ENCODE assay signal across 1 cellular context in genomic region chr6:34696739-34697543, GRCh38.
TF ChIP-seq lines count a peak whose summit lies in the region.

Gene ILRUN (minus strand): TSS chr6:34696767. CDS start chr6:34696603, 164 bp downstream.

TF ChIP-seq in HepG2, 621 proteins besides CTCF, POLR2A, EP300 and RAD21 (continued from another document and continues in another):
- TF ChIP-seq, protein P1, sequence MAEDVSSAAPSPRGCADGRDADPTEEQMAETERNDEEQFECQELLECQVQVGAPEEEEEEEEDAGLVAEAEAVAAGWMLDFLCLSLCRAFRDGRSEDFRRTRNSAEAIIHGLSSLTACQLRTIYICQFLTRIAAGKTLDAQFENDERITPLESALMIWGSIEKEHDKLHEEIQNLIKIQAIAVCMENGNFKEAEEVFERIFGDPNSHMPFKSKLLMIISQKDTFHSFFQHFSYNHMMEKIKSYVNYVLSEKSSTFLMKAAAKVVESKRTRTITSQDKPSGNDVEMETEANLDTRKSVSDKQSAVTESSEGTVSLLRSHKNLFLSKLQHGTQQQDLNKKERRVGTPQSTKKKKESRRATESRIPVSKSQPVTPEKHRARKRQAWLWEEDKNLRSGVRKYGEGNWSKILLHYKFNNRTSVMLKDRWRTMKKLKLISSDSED (CRISPR knock-in tag; IDR thresholded peaks at IDR 0.05) = no peak
- TF ChIP-seq ZBTB1 (CRISPR knock-in tag; IDR thresholded peaks at IDR 0.05; ENCODE audit: borderline replicate concordance) = no peak
- no peak for TF ChIP-seq ZSCAN30 (CRISPR knock-in tag; IDR thresholded peaks at IDR 0.05)
- TF ChIP-seq ZNF850 (CRISPR knock-in tag; conservative IDR thresholded peaks at IDR 0.05) = no peak
- no peak for TF ChIP-seq SRF (IDR thresholded peaks at IDR 0.05; ENCODE audit: low read depth, low read length)
- peak; percentile 80 for TF ChIP-seq ZNF501 (CRISPR knock-in tag; IDR thresholded peaks at IDR 0.05)
- no peak for TF ChIP-seq CC2D1A (CRISPR knock-in tag; IDR thresholded peaks at IDR 0.05)
- no peak for TF ChIP-seq FOXM1 (CRISPR knock-in tag; IDR thresholded peaks at IDR 0.05)
- TF ChIP-seq ELF1 (CRISPR knock-in tag; IDR thresholded peaks at IDR 0.05) = peak; percentile 77
- TF ChIP-seq CEBPG (CRISPR knock-in tag; IDR thresholded peaks at IDR 0.05) = peak; percentile 41; the same call in 1 of the 2 replicates
- no peak for TF ChIP-seq ZNF121 (CRISPR knock-in tag; IDR thresholded peaks at IDR 0.05)
- no peak; the same call in 1 of the 2 replicates for TF ChIP-seq TGIF2 (CRISPR knock-in tag; IDR thresholded peaks at IDR 0.05)
- TF ChIP-seq ZNF234 (CRISPR knock-in tag; conservative IDR thresholded peaks at IDR 0.05) = no peak
- no peak for TF ChIP-seq ZNF598 (CRISPR knock-in tag; IDR thresholded peaks at IDR 0.05; ENCODE audit: borderline replicate concordance)
- peak; percentile 89 for TF ChIP-seq SPEN (CRISPR knock-in tag; IDR thresholded peaks at IDR 0.05; ENCODE audit: low read depth)
- TF ChIP-seq ZNF20 (CRISPR knock-in tag; IDR thresholded peaks at IDR 0.05) = no peak
- TF ChIP-seq ZBTB46 (CRISPR knock-in tag; IDR thresholded peaks at IDR 0.05; ENCODE audit: borderline replicate concordance) = no peak
- TF ChIP-seq CHCHD3 (CRISPR knock-in tag; IDR thresholded peaks at IDR 0.05) = no peak
- TF ChIP-seq ZNF773 (CRISPR knock-in tag; IDR thresholded peaks at IDR 0.05; ENCODE audit: borderline replicate concordance) = no peak
- TF ChIP-seq HMG20A (CRISPR knock-in tag; IDR thresholded peaks at IDR 0.05; ENCODE audit: borderline replicate concordance) = peak; percentile 39; the same call in 1 of the 2 replicates
- TF ChIP-seq ZNF883 (CRISPR knock-in tag; IDR thresholded peaks at IDR 0.05; ENCODE audit: not compliant biosample characterization) = no peak
- TF ChIP-seq ZBTB44 (CRISPR knock-in tag; IDR thresholded peaks at IDR 0.05) = no peak; the same call in 1 of the 2 replicates
- TF ChIP-seq ZSCAN20 (CRISPR knock-in tag; IDR thresholded peaks at IDR 0.05; ENCODE audit: borderline replicate concordance) = no peak
- peak; percentile 92 for TF ChIP-seq HNRNPLL (IDR thresholded peaks at IDR 0.05; ENCODE audit: low read depth, low read length, poor library complexity, severe bottlenecking)
- no peak for TF ChIP-seq CBFB (CRISPR knock-in tag; IDR thresholded peaks at IDR 0.05)
- TF ChIP-seq NR2F1 (CRISPR knock-in tag; IDR thresholded peaks at IDR 0.05) = 0 out of 4 replicates have a peak, but pooled peaks of 1 of the 2 experiments have one; percentile 32
- no peak for TF ChIP-seq ZFP41 (CRISPR knock-in tag; IDR thresholded peaks at IDR 0.05; ENCODE audit: borderline replicate concordance)
- no peak; the same call in 1 of the 2 replicates for TF ChIP-seq ZNF83 (CRISPR knock-in tag; IDR thresholded peaks at IDR 0.05; ENCODE audit: borderline replicate concordance)
- peak; percentile 68; the same call in 1 of the 2 replicates for TF ChIP-seq ZNF792 (CRISPR knock-in tag; IDR thresholded peaks at IDR 0.05)
- no peak for TF ChIP-seq ZNF253 (CRISPR knock-in tag; IDR thresholded peaks at IDR 0.05; ENCODE audit: borderline replicate concordance)
- no peak for TF ChIP-seq ZNF512B (CRISPR knock-in tag; IDR thresholded peaks at IDR 0.05; ENCODE audit: borderline replicate concordance)
- TF ChIP-seq, protein P2, sequence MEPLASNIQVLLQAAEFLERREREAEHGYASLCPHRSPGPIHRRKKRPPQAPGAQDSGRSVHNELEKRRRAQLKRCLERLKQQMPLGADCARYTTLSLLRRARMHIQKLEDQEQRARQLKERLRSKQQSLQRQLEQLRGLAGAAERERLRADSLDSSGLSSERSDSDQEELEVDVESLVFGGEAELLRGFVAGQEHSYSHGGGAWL (CRISPR knock-in tag; IDR thresholded peaks at IDR 0.05) = no peak; the same call in 1 of the 2 replicates
- TF ChIP-seq, protein P3, sequence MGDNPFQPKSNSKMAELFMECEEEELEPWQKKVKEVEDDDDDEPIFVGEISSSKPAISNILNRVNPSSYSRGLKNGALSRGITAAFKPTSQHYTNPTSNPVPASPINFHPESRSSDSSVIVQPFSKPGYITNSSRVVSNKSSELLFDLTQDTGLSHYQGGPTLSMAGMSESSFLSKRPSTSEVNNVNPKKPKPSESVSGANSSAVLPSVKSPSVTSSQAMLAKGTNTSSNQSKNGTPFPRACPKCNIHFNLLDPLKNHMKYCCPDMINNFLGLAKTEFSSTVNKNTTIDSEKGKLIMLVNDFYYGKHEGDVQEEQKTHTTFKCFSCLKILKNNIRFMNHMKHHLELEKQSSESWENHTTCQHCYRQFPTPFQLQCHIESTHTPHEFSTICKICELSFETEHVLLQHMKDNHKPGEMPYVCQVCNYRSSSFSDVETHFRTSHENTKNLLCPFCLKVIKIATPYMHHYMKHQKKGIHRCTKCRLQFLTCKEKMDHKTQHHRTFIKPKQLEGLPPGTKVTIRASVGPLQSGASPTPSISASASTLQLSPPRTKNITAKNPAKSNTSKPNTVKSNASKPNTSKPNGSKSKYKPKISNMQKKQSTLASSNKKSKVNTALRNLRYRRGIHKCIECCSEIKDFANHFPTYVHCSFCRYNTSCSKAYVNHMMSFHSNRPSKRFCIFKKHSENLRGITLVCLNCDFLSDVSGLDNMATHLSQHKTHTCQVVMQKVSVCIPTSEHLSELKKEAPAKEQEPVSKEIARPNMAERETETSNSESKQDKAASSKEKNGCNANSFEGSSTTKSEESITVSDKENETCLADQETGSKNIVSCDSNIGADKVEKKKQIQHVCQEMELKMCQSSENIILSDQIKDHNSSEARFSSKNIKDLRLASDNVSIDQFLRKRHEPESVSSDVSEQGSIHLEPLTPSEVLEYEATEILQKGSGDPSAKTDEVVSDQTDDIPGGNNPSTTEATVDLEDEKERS (CRISPR knock-in tag; IDR thresholded peaks at IDR 0.05) = peak; percentile 74; the same call in 1 of the 2 replicates
- no peak for TF ChIP-seq ZNF709 (CRISPR knock-in tag; IDR thresholded peaks at IDR 0.05)
- TF ChIP-seq ZBTB7B (CRISPR knock-in tag; IDR thresholded peaks at IDR 0.05) = peak; percentile 66; the same call in 1 of the 2 replicates
- TF ChIP-seq GFI1 (CRISPR knock-in tag; IDR thresholded peaks at IDR 0.05; ENCODE audit: borderline replicate concordance) = no peak
- TF ChIP-seq, protein P4, sequence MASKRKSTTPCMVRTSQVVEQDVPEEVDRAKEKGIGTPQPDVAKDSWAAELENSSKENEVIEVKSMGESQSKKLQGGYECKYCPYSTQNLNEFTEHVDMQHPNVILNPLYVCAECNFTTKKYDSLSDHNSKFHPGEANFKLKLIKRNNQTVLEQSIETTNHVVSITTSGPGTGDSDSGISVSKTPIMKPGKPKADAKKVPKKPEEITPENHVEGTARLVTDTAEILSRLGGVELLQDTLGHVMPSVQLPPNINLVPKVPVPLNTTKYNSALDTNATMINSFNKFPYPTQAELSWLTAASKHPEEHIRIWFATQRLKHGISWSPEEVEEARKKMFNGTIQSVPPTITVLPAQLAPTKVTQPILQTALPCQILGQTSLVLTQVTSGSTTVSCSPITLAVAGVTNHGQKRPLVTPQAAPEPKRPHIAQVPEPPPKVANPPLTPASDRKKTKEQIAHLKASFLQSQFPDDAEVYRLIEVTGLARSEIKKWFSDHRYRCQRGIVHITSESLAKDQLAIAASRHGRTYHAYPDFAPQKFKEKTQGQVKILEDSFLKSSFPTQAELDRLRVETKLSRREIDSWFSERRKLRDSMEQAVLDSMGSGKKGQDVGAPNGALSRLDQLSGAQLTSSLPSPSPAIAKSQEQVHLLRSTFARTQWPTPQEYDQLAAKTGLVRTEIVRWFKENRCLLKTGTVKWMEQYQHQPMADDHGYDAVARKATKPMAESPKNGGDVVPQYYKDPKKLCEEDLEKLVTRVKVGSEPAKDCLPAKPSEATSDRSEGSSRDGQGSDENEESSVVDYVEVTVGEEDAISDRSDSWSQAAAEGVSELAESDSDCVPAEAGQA (IDR thresholded peaks at IDR 0.05; ENCODE audit: low read depth) = peak; percentile 100
- TF ChIP-seq, protein P4 (CRISPR knock-in tag; IDR thresholded peaks at IDR 0.05; ENCODE audit: borderline replicate concordance) = no peak
- no peak for TF ChIP-seq MAFF (IDR thresholded peaks at IDR 0.05; ENCODE audit: low read depth, low read length)
- TF ChIP-seq, protein P5, sequence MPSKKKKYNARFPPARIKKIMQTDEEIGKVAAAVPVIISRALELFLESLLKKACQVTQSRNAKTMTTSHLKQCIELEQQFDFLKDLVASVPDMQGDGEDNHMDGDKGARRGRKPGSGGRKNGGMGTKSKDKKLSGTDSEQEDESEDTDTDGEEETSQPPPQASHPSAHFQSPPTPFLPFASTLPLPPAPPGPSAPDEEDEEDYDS (CRISPR knock-in tag; IDR thresholded peaks at IDR 0.05) = peak; percentile 81
- TF ChIP-seq ZNF124 (CRISPR knock-in tag; IDR thresholded peaks at IDR 0.05) = 0 out of 2 replicates have a peak, but pooled peaks have one; percentile 24
- TF ChIP-seq ETV6 (CRISPR knock-in tag; conservative IDR thresholded peaks at IDR 0.05) = no peak
- TF ChIP-seq SNAI1 (CRISPR knock-in tag; IDR thresholded peaks at IDR 0.05; ENCODE audit: borderline replicate concordance) = no peak
- TF ChIP-seq ZC3H4 (CRISPR knock-in tag; IDR thresholded peaks at IDR 0.05; ENCODE audit: borderline replicate concordance) = no peak; the same call in 1 of the 2 replicates
- TF ChIP-seq HMGA1 (CRISPR knock-in tag; conservative IDR thresholded peaks at IDR 0.05) = no peak
- no peak; the same call in 1 of the 2 replicates for TF ChIP-seq MYNN (CRISPR knock-in tag; IDR thresholded peaks at IDR 0.05; ENCODE audit: low read depth)
- TF ChIP-seq POLR2AphosphoS2 (IDR thresholded peaks at IDR 0.05; ENCODE audit: low read depth, low read length) = no peak
- no peak for TF ChIP-seq SMAD1 (CRISPR knock-in tag; IDR thresholded peaks at IDR 0.05; ENCODE audit: borderline replicate concordance, low read depth)
- 0 out of 2 replicates have a peak, but pooled peaks have one; percentile 3 for TF ChIP-seq TMF1 (CRISPR knock-in tag; IDR thresholded peaks at IDR 0.05; ENCODE audit: low read depth)
- no peak for TF ChIP-seq IRF9 (CRISPR knock-in tag; IDR thresholded peaks at IDR 0.05; ENCODE audit: borderline replicate concordance)
